9 cellular contexts compared by ENCODE assay signal in the genomic region with DNA sequence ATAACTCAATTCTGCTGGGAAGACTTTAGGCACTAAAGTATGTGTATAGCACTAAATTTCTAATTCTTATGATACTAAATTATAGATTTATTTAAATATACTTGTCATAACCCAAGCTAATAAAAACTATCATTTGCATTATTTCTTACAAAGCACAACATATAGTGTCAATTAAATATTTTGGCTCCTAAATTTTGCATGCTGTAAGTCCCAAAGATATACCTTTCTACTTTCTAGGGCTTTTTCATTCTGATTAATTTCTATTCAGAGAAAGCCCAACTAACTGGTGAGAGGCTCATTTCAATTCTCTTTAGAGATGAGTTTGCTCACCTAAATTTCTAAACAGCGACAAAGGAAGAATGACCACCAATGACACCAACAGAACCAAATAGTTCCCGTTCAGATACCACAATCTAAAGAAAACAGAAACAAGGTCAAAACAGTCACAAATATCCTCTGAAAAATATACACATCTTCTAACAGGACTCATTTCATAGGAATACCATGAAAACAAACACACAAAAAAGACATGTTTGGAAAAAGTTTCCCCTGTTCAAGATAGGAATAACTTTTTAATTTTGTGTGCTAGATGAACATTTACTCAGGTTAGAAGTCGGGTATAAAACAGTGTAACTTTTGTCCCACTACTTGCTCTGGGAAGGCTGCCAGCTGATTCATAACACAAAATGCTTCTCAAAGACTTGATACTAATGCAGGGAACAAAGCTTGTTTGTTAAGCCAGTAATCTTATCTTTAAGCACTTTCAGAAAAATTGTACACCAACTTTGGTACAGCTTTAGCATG. TPM values are rescaled to one million over a fixed set of nuclear protein-coding genes. Genes with fewer than 3 reads are reported as not detected.
DNase-seq lines count a peak whose midpoint lies in the region; ATAC-seq, FAIRE-seq and TF ChIP-seq lines count a peak whose summit lies in the region.
"Had no signal": no experiment of that assay in that cellular context is flagged by ENCODE, and none has a peak within 500 bp of the region (broad histone marks: within the 10 kb centered on the region; RNA-seq: fewer than 3 reads in every experiment).

No MANE protein-coding gene starts in this region.

- no peak for FAIRE-seq in GM12891 (lab: Jason Lieb, UNC)

- DNase-seq in GM12891 (ENCODE audit: insufficient read length, low spot score) (no peak), foreskin melanocyte (peak; percentile 93), renal cortical epithelial cell (ENCODE audit: low read depth) (peak; percentile 86), mesenteric fat pad (ENCODE audit: low spot score) (no peak)
- DNase-seq in stimulated activated CD4-positive, alpha-beta T cell treated with anti-CD3 and anti-CD28 coated beads, Interleukin-2, amount 100 ng/mL, for 48 hours, result no peak
- DNase-seq in stimulated activated CD4-positive, alpha-beta T cell treated with anti-CD3 and anti-CD28 coated beads, Interleukin-12 subunit alpha, Interleukin-12 subunit beta, amount 100 ng/mL, for 4 hours, result no peak
- DNase-seq: stimulated activated CD4-positive, alpha-beta T cell treated with anti-CD3 and anti-CD28 coated beads, Interleukin-4, amount 100 ng/mL, for 4 hours had no signal

- TF ChIP-seq POLR2A in GM12891 (IDR thresholded peaks at IDR 0.05; ENCODE audit: low read depth, low read length), result no peak

- peak; percentile 20 for ATAC-seq in SK-N-SH treated with all-trans-retinoic acid at 6 μM for 48 hours
- ATAC-seq in GM19035 (IDR thresholded peaks at IDR 0.05; ENCODE audit: unreplicated experiment), result no peak

TF ChIP-seq in GM12891, 5 proteins besides CTCF, POLR2A, EP300 and RAD21:
- TF ChIP-seq TAF1 (IDR thresholded peaks at IDR 0.05; ENCODE audit: low read depth, low read length) (no peak), POLR2AphosphoS5 (IDR thresholded peaks at IDR 0.05; ENCODE audit: low read depth, low read length) (0 out of 2 replicates have a peak, but pooled peaks have one; percentile 43)
TF ChIP-seq in GM12891: peak in this region for 1.

TF ChIP-seq in SK-N-SH treated with all-trans-retinoic acid at 6 μM for 48 hours, 23 proteins besides CTCF, POLR2A, EP300 and RAD21:
- TF ChIP-seq GLIS3 (CRISPR knock-in tag; IDR thresholded peaks at IDR 0.05) (no peak), SNAI2 (CRISPR knock-in tag; IDR thresholded peaks at IDR 0.05) (no peak), ZFP30 (CRISPR knock-in tag; IDR thresholded peaks at IDR 0.05) (no peak), BACH2 (CRISPR knock-in tag; IDR thresholded peaks at IDR 0.05; ENCODE audit: borderline replicate concordance) (no peak), CREB5 (CRISPR knock-in tag; IDR thresholded peaks at IDR 0.05; ENCODE audit: low read depth) (no peak), CSDC2 (CRISPR knock-in tag; IDR thresholded peaks at IDR 0.05) (no peak), ZNF8 (CRISPR knock-in tag; IDR thresholded peaks at IDR 0.05) (no peak), ZNF70 (CRISPR knock-in tag; IDR thresholded peaks at IDR 0.05) (no peak), ZNF565 (CRISPR knock-in tag; conservative IDR thresholded peaks at IDR 0.05; ENCODE audit: low read depth) (no peak), CSRNP3 (CRISPR knock-in tag; IDR thresholded peaks at IDR 0.05) (no peak), TOX (CRISPR knock-in tag; IDR thresholded peaks at IDR 0.05; ENCODE audit: borderline replicate concordance) (no peak)
TF ChIP-seq in SK-N-SH treated with all-trans-retinoic acid at 6 μM for 48 hours: peak in this region for 0.

RNA-seq across cellular contexts. Expression of gene SLC38A2, which starts 7.6 kb away (rescaled TPM):
- polyA plus RNA-seq in GM12891 (2012; ENCODE audit: low read depth, missing spikeins), result 31.8 TPM
- total RNA-seq in renal cortical epithelial cell (208 and 259 TPM in 2 replicates), mesenteric fat pad (248 TPM)

Comparison
In these comparisons a context has a peak if more than half of its experiments do, and no peak if none do; other contexts are left out.
1. DNase-seq: peak in foreskin melanocyte (single experiment) and renal cortical epithelial cell (single experiment); none in GM12891 (single experiment), mesenteric fat pad (single experiment), stimulated activated CD4-positive, alpha-beta T cell treated with anti-CD3 and anti-CD28 coated beads, Interleukin-2, amount 100 ng/mL, for 48 hours (0 of 2) and stimulated activated CD4-positive, alpha-beta T cell treated with anti-CD3 and anti-CD28 coated beads, Interleukin-12 subunit alpha, Interleukin-12 subunit beta, amount 100 ng/mL, for 4 hours (single experiment).